In the genomic region with DNA sequence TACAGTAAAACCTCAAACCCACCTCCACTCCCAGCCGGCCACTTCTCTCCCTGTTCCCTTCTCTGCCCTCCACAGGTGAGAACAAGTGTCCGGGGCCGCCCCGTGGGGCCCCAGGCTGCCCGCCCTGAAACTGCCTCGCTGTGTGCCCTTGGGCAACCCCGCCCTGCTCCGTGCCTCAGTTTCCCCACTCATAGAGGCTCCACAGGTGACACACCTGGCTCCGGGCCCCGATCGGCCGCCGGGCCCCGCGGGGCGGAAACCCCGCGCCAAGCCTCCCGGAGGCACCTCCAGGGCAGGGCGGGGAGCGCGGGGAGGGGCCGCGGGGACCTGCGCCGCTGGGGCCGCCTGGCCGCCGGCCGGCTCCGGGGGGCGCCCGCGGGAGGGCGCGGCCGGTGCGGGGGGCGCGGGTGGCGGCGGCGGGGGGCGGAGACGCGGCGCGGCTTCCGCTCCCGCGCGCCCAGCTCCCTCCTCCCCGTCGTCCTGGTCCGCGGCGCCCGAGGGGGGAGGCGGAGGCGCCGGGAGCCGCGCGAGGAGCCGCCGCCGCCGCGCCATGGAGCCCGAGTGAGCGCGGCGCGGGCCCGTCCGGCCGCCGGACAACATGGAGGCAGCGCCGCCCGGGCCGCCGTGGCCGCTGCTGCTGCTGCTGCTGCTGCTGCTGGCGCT, we compare ENCODE assay signal across 8 cellular contexts. TPM values are rescaled to one million over a fixed set of nuclear protein-coding genes. Genes with fewer than 3 reads are reported as not detected.
DNase-seq lines count a peak whose midpoint lies in the region; ATAC-seq and TF ChIP-seq lines count a peak whose summit lies in the region.

TSS of gene LRP5 (plus strand) at position 475 of the 663 bp plus-strand sequence. CDS start at position 599, 124 bp downstream.

- no peaks in the 10 kb centered on the region for H3K9me3 ChIP-seq in Peyer's patch
- no peaks in the 10 kb centered on the region for H3K9me3 ChIP-seq in mesodermal cell (ENCODE audit: control insufficient read depth, low read length)
- H3K9me3 ChIP-seq in upper lobe of left lung, result no peaks in the 10 kb centered on the region

- H3K27me3 ChIP-seq in Peyer's patch (no peaks in the 10 kb centered on the region), upper lobe of left lung (peaks cover 0 to 5% (median 0%) of the 10 kb centered on the region in 4 donors)

- peaks cover 0 to 37% (median 4%) of the 10 kb centered on the region in 4 donors for H3K4me1 ChIP-seq in Peyer's patch
- H3K4me1 ChIP-seq in mesodermal cell (ENCODE audit: control insufficient read depth, insufficient read depth, low read length, poor library complexity, severe bottlenecking), result peaks cover 16% of the 10 kb centered on the region
- H3K4me1 ChIP-seq in upper lobe of left lung, result peaks cover 31 to 50% (median 40%) of the 10 kb centered on the region in 4 donors

- H3K27me3 Mint-ChIP-seq in effector memory CD8-positive, alpha-beta T cell, result peaks cover 0 to 38% of the 10 kb centered on the region in 2 donors

- peak within 1 kb of the TSS; percentile 74 to 78 for H3K4me3 Mint-ChIP-seq in effector memory CD8-positive, alpha-beta T cell

- peak in 1 of 2 donors; percentile 49 for TF ChIP-seq POLR2A in Peyer's patch (IDR thresholded peaks at IDR 0.05)
- no peak for TF ChIP-seq POLR2A in upper lobe of left lung (IDR thresholded peaks at IDR 0.05)

- DNase-seq in AG08396 (ENCODE audit: low spot score) (peak; percentile 84), Peyer's patch (peak in 1 of 3 donors; percentile 63), upper lobe of left lung (peak; percentile 40 to 90), DMS79 treated with DMSO at 0.1 percent for 48 hours (lab: John Stamatoyannopoulos, UW) (no peak)
- DNase-seq in effector memory CD8-positive, alpha-beta T cell, result no peak

- H3K27ac ChIP-seq in Peyer's patch (peak within 1 kb of the TSS; percentile 62 to 92 (median 80)), mesodermal cell (ENCODE audit: low read depth, low read length, severe bottlenecking) (no peak within 1 kb of the TSS), upper lobe of left lung (peak within 1 kb of the TSS; percentile 66 to 89 (median 71))

- TF ChIP-seq CTCF in GM12874 (IDR thresholded peaks at IDR 0.05; ENCODE audit: insufficient read depth, low read depth, low read length) (0 out of 2 replicates have a peak, but pooled peaks have one; percentile 9), Peyer's patch (IDR thresholded peaks at IDR 0.05) (no peak), upper lobe of left lung (IDR thresholded peaks at IDR 0.05) (no peak)

- peaks cover 4% of the 10 kb centered on the region for H3K36me3 Mint-ChIP-seq in effector memory CD8-positive, alpha-beta T cell (ENCODE audit: insufficient read depth)

- WGBS in mesodermal cell (ENCODE audit: insufficient coverage in 2 of 2), 2 experiments, result 2 to 6% methylated on average over 39 to 48 of the region's 85 CpGs
- WGBS in upper lobe of left lung, 2 donors, result 9 to 16% methylated on average over 20 to 42 of the region's 85 CpGs

- H3K4me1 Mint-ChIP-seq in effector memory CD8-positive, alpha-beta T cell (ENCODE audit: low read depth in 2 of 2), result peaks cover 13% of the 10 kb centered on the region in 2 donors

- TF ChIP-seq EP300 in upper lobe of left lung (IDR thresholded peaks at IDR 0.05), result no peak

- peak within 1 kb of the TSS; percentile 36 to 38 for H3K27ac Mint-ChIP-seq in effector memory CD8-positive, alpha-beta T cell

- no peaks in the 10 kb centered on the region for H3K9me3 Mint-ChIP-seq in effector memory CD8-positive, alpha-beta T cell

- H3K4me3 ChIP-seq in Peyer's patch (peak within 1 kb of the TSS; percentile 58 to 94 (median 83)), mesodermal cell (ENCODE audit: extremely low read depth, insufficient read depth, low read length, poor library complexity, severe bottlenecking) (peak within 1 kb of the TSS; percentile 63), upper lobe of left lung (peak within 1 kb of the TSS; percentile 11 to 73 (median 66))

- peak; percentile 56 for ATAC-seq in effector memory CD8-positive, alpha-beta T cell (replicated peaks)
- ATAC-seq in upper lobe of left lung (ENCODE audit: low FRiP score in 2 of 2) (peak in 1 of 2 donors; percentile 34), HG02938 (IDR thresholded peaks at IDR 0.05; ENCODE audit: unreplicated experiment) (no peak)

- H3K36me3 ChIP-seq in Peyer's patch (no peaks in the 10 kb centered on the region), mesodermal cell (ENCODE audit: control insufficient read depth, insufficient read depth, low read length) (no peaks in the 10 kb centered on the region), upper lobe of left lung (no peaks in the 10 kb centered on the region)

RNA-seq across cellular contexts. Expression of gene LRP5, which starts in this region (rescaled TPM):
- total RNA-seq in Peyer's patch (100 to 1,000 TPM; 149 to 196 (median 168) TPM), upper lobe of left lung (10 to 100 TPM; 51.5 to 79.4 (median 67.6) TPM)
- 40.3 TPM for polyA plus RNA-seq in mesodermal cell (2013, experiment 1 of 2)
- polyA plus RNA-seq in mesodermal cell (2013, experiment 2 of 2), result 30.3 TPM

Comparison
In these comparisons a context has a peak if more than half of its experiments do, and no peak if none do; other contexts are left out.
1. DNase-seq: peak in AG08396 (single experiment) and upper lobe of left lung (2 of 2); none in effector memory CD8-positive, alpha-beta T cell (0 of 3) and DMS79 treated with DMSO at 0.1 percent for 48 hours (single experiment).
2. Peak in every context shown above with its lines, with median percentiles within 50 percentile points of each other: H3K4me3 ChIP-seq.